In genomic region chr5:176397736-176398420, GRCh38 we compare ENCODE assay signal across 20 cellular contexts.
"Had no signal": no experiment of that assay in that cellular context is flagged by ENCODE, and none has a peak within 500 bp of the region (broad histone marks: within the 10 kb centered on the region; RNA-seq: fewer than 3 reads in every experiment).

No MANE protein-coding gene starts in this region.

- ATAC-seq: activated CD4-positive, CD25-positive, alpha-beta regulatory T cell treated with anti-CD3 and anti-CD28 coated beads, Interleukin-2, amount 50 U/mL, for 24 hours; left colon; naive thymus-derived CD8-positive, alpha-beta T cell had no signal

- H3K27ac Mint-ChIP-seq: activated CD4-positive, alpha-beta memory T cell treated with anti-CD3 and anti-CD28 coated beads for 36 hours; activated T-cell treated with anti-CD3 and anti-CD28 coated beads, Interleukin-2, amount 50 U/mL, for 24 hours; memory B cell; progenitor cell of endocrine pancreas; T-helper 1 cell treated with Interleukin-12 subunit alpha and Interleukin-12 subunit beta and Interleukin-4 antibody, amounts not matched to agents 30 μg/mL and 1 μg/mL, for 36 hours had no signal

- H3K9me3 Mint-ChIP-seq: activated CD4-positive, alpha-beta memory T cell treated with anti-CD3 and anti-CD28 coated beads for 36 hours; activated T-cell treated with anti-CD3 and anti-CD28 coated beads, Interleukin-2, amount 50 U/mL, for 24 hours; memory B cell; naive thymus-derived CD8-positive, alpha-beta T cell; T-helper 1 cell treated with Interleukin-12 subunit alpha and Interleukin-12 subunit beta and Interleukin-4 antibody, amounts not matched to agents 30 μg/mL and 1 μg/mL, for 36 hours had no signal

- H3K27me3 Mint-ChIP-seq: activated CD4-positive, alpha-beta memory T cell treated with anti-CD3 and anti-CD28 coated beads for 36 hours; activated T-cell treated with anti-CD3 and anti-CD28 coated beads, Interleukin-2, amount 50 U/mL, for 24 hours; memory B cell; naive thymus-derived CD8-positive, alpha-beta T cell; progenitor cell of endocrine pancreas had no signal

- H3K4me3 Mint-ChIP-seq: activated CD4-positive, alpha-beta memory T cell treated with anti-CD3 and anti-CD28 coated beads for 36 hours; activated T-cell treated with anti-CD3 and anti-CD28 coated beads, Interleukin-2, amount 50 U/mL, for 24 hours; memory B cell; naive thymus-derived CD8-positive, alpha-beta T cell; T-helper 1 cell treated with Interleukin-12 subunit alpha and Interleukin-12 subunit beta and Interleukin-4 antibody, amounts not matched to agents 30 μg/mL and 1 μg/mL, for 36 hours had no signal

- DNase-seq: activated CD4-positive, alpha-beta memory T cell treated with anti-CD3 and anti-CD28 coated beads for 36 hours; activated CD4-positive, alpha-beta T cell treated with anti-CD3 and anti-CD28 coated beads for 48 hours; activated CD8-positive, alpha-beta memory T cell treated with anti-CD3 and anti-CD28 coated beads, Interleukin-2, amount 50 U/mL, for 4 hours; activated gamma-delta T cell; activated naive CD4-positive, alpha-beta T cell treated with anti-CD3 and anti-CD28 coated beads, Interleukin-2, amount 50 U/mL, for 16 hours; activated T-cell treated with anti-CD3 and anti-CD28 coated beads, Interleukin-2, amount 50 U/mL, for 24 hours; anterior cingulate cortex; dermis blood vessel endothelial cell; effector CD4-positive, alpha-beta T cell; esophagus squamous epithelium; foreskin melanocyte; left colon; naive thymus-derived CD8-positive, alpha-beta T cell; stimulated activated naive CD4-positive, alpha-beta T cell treated with Interleukin-2 at 50 U/mL for 16 hours; SW 1271; T-helper 9 cell had no signal
